Comparison of ENCODE assay signal across 1 cellular context in genomic region chr16:70437017-70437581, GRCh38.
TF ChIP-seq lines count a peak whose summit lies in the region.

No MANE protein-coding gene starts in this region.

TF ChIP-seq in HEK293, 187 proteins besides CTCF, POLR2A, EP300 and RAD21 (continued from another document and continues in another):
- TF ChIP-seq ZNF518A (tag by site-specific recombination; conservative IDR thresholded peaks at IDR 0.05; ENCODE audit: low read depth) (no peak), ATF2 (tag by site-specific recombination; IDR thresholded peaks at IDR 0.05; ENCODE audit: low read depth) (no peak), ZNF768 (tag by site-specific recombination; IDR thresholded peaks at IDR 0.05) (no peak), ZSCAN18 (tag by site-specific recombination; IDR thresholded peaks at IDR 0.05) (no peak), SP7 (tag by site-specific recombination; IDR thresholded peaks at IDR 0.05) (peak; percentile 84), ZSCAN30 (tag by site-specific recombination; IDR thresholded peaks at IDR 0.05) (0 out of 2 replicates have a peak, but pooled peaks have one; percentile 24), ZNF324 (tag by site-specific recombination; IDR thresholded peaks at IDR 0.05) (no peak), ZNF514 (tag by site-specific recombination; IDR thresholded peaks at IDR 0.05) (no peak), ZNF624 (tag by site-specific recombination; IDR thresholded peaks at IDR 0.05) (no peak), ZNF266 (tag by site-specific recombination; IDR thresholded peaks at IDR 0.05; ENCODE audit: low read depth) (no peak), ZNF398 (tag by site-specific recombination; IDR thresholded peaks at IDR 0.05) (peak; percentile 80), ZNF596 (tag by site-specific recombination; IDR thresholded peaks at IDR 0.05) (no peak), ZBTB20 (tag by site-specific recombination; IDR thresholded peaks at IDR 0.05) (peak; percentile 71; the same call in 1 of the 2 replicates), ZNF621 (tag by site-specific recombination; IDR thresholded peaks at IDR 0.05) (no peak), ZFHX2 (tag by site-specific recombination; conservative IDR thresholded peaks at IDR 0.05) (peak; percentile 96), ZBTB6 (tag by site-specific recombination; IDR thresholded peaks at IDR 0.05) (no peak), ZNF571 (tag by site-specific recombination; IDR thresholded peaks at IDR 0.05) (no peak), ZNF645 (tag by site-specific recombination; IDR thresholded peaks at IDR 0.05) (no peak), ZNF211 (tag by site-specific recombination; IDR thresholded peaks at IDR 0.05; ENCODE audit: low read depth) (no peak), KLF10 (tag by site-specific recombination; IDR thresholded peaks at IDR 0.05) (no peak), MYNN (tag by site-specific recombination; IDR thresholded peaks at IDR 0.05; ENCODE audit: borderline replicate concordance) (no peak), ZNF433 (tag by site-specific recombination; IDR thresholded peaks at IDR 0.05; ENCODE audit: low read depth) (no peak), MEIS1 (CRISPR knock-in tag; IDR thresholded peaks at IDR 0.05; ENCODE audit: borderline replicate concordance) (no peak), ZNF391 (tag by site-specific recombination; IDR thresholded peaks at IDR 0.05; ENCODE audit: borderline replicate concordance, low read depth) (no peak), ZNF626 (tag by site-specific recombination; IDR thresholded peaks at IDR 0.05) (no peak), PRDM6 (tag by site-specific recombination; IDR thresholded peaks at IDR 0.05) (no peak), ZNF544 (tag by site-specific recombination; IDR thresholded peaks at IDR 0.05) (no peak), ZNF248 (tag by site-specific recombination; IDR thresholded peaks at IDR 0.05) (no peak), SP3 (tag by site-specific recombination; IDR thresholded peaks at IDR 0.05) (no peak), YY1 (tag by site-specific recombination; IDR thresholded peaks at IDR 0.05) (no peak), ZNF48 (tag by site-specific recombination; IDR thresholded peaks at IDR 0.05) (no peak), ZBTB44 (tag by site-specific recombination; IDR thresholded peaks at IDR 0.05) (peak; percentile 93), ZSCAN5A (tag by site-specific recombination; IDR thresholded peaks at IDR 0.05) (no peak), ZNF449 (tag by site-specific recombination; IDR thresholded peaks at IDR 0.05) (no peak), FEZF1 (tag by site-specific recombination; IDR thresholded peaks at IDR 0.05) (peak; percentile 61; the same call in 1 of the 2 replicates)
